8 cellular contexts compared by ENCODE assay signal in the genomic region with DNA sequence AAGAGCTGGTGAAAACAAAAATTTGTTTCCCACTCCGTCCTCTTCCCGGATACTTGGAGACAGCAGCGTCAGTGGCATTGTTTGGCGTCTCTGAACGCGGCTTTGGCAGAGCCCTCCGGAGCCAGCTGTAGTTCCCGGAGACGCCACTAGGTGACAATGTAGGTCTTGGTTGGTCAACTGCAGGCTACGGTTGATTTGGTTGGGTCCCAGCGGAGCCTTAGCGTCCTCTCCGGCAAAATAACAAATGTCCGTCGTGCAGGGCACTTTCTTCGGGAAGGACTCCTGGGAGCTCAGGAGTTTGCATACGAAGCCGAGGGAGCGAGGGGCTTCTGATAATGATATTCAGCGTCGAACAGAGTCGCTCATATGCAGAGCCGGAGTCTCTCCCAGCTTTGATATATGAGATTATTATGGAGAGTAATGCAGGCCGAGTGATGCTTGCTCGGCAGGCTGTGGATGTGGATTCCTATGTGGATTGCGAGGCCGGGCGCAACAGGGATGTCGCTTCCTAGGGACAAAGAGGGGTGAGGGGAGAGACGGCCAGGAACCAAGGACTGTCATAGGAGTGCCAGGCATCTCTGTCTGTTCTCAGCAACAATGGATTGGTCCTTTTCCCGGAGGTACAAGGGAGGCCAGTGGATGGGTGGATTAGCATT.
DNase-seq lines count a peak whose midpoint lies in the region; ATAC-seq and TF ChIP-seq lines count a peak whose summit lies in the region.

No MANE protein-coding gene starts in this region.

- H3K4me1 Mint-ChIP-seq in activated CD4-positive, alpha-beta T cell treated with anti-CD3 and anti-CD28 coated beads, Interleukin-2, amount 10 ng/mL, durations not matched to agents 24 days and 14 days = peaks cover 6% of the 10 kb centered on the region

- TF ChIP-seq CTCF in AG04449 (IDR thresholded peaks at IDR 0.05; ENCODE audit: insufficient read depth, low read length, missing control alignments) = peak; percentile 90
- peak; percentile 97 for TF ChIP-seq CTCF in liver (IDR thresholded peaks at IDR 0.05; ENCODE audit: low read depth, low read length, missing input control)

- peak overlapping the region; percentile 62 for H3K4me3 Mint-ChIP-seq in activated CD4-positive, alpha-beta T cell treated with anti-CD3 and anti-CD28 coated beads, Interleukin-2, amount 10 ng/mL, durations not matched to agents 24 days and 14 days

- peak; percentile 81 for ATAC-seq in GM18861 (IDR thresholded peaks at IDR 0.05; ENCODE audit: unreplicated experiment)
- ATAC-seq in HG03139 (IDR thresholded peaks at IDR 0.05; ENCODE audit: unreplicated experiment) = peak; percentile 75

- no peaks in the 10 kb centered on the region for H3K9me3 ChIP-seq in liver (ENCODE audit: control insufficient read depth in 4 of 4, low read length in 3 of 4)

- H3K27ac Mint-ChIP-seq in activated CD4-positive, alpha-beta T cell treated with anti-CD3 and anti-CD28 coated beads, Interleukin-2, amount 10 ng/mL, durations not matched to agents 24 days and 14 days = no peak overlapping the region

- no peak overlapping the region for H3K9ac ChIP-seq in liver (ENCODE audit: low read depth in 1 of 2, low read length in 2 of 2)

- H3K27ac ChIP-seq in liver (ENCODE audit: low read depth in 1 of 2, low read length in 2 of 2) = no peak overlapping the region

- no peaks in the 10 kb centered on the region for H3K36me3 Mint-ChIP-seq in activated CD4-positive, alpha-beta T cell treated with anti-CD3 and anti-CD28 coated beads, Interleukin-2, amount 10 ng/mL, durations not matched to agents 24 days and 14 days (ENCODE audit: low read depth)

- H3K4me3 ChIP-seq in AG04449 (ENCODE audit: low read depth, low read length) = peak overlapping the region; percentile 59
- peak overlapping the region in 2 of 3 donors; percentile 20 to 34 for H3K4me3 ChIP-seq in liver (ENCODE audit: low read depth in 1 of 3, low read length in 3 of 3)

- DNase-seq in AG04449 (ENCODE audit: low read depth, low spot score) (peak; percentile 17), NCI-H226 (peak; percentile 34), dermis blood vessel endothelial cell (peak; percentile 91)
- peak; percentile 93 for DNase-seq in activated CD4-positive, alpha-beta T cell treated with anti-CD3 and anti-CD28 coated beads, Interleukin-2, amount 10 ng/mL, durations not matched to agents 24 days and 14 days
- peak; percentile 78 for DNase-seq in stimulated activated CD4-positive, alpha-beta T cell treated with anti-CD3 and anti-CD28 coated beads, Interleukin-4, amount 100 ng/mL, for 24 hours

- peaks cover 0 to 3% (median 0%) of the 10 kb centered on the region in 4 donors for H3K4me1 ChIP-seq in liver (ENCODE audit: control insufficient read depth in 4 of 4, insufficient read depth in 4 of 4, low read length in 3 of 4)

- intact Hi-C loops in activated CD4-positive, alpha-beta T cell treated with anti-CD3 and anti-CD28 coated beads, Interleukin-2, amount 10 ng/mL, durations not matched to agents 24 days and 14 days (cut with micrococcal nuclease) = loop anchor here (5.0 kb wide), 2 partner anchors 915 to 955 kb away; no protein-coding TSS in a partner anchor

- TF ChIP-seq RAD21 in liver (IDR thresholded peaks at IDR 0.05) = peak; percentile 85 to 91

- CTCF ChIA-PET in AG04449 (lab: Yijun Ruan, JAX) = interaction anchor here (0.7 to 3.7 kb wide), 25 partner anchors 9 to 939 kb away, joined by 3 to 45 read pairs (median 5); a partner anchor contains a TSS

- WGBS in liver = 10% methylated on average over 31 of the region's 31 CpGs

- POLR2A ChIA-PET in AG04449 (lab: Yijun Ruan, JAX) = no interaction called here

- H3K27me3 ChIP-seq in liver (ENCODE audit: control insufficient read depth in 4 of 4, insufficient read depth in 4 of 4, low read length in 3 of 4) = no peaks in the 10 kb centered on the region

- peaks cover 33% of the 10 kb centered on the region for H3K27me3 Mint-ChIP-seq in activated CD4-positive, alpha-beta T cell treated with anti-CD3 and anti-CD28 coated beads, Interleukin-2, amount 10 ng/mL, durations not matched to agents 24 days and 14 days

- H3K9me3 Mint-ChIP-seq in activated CD4-positive, alpha-beta T cell treated with anti-CD3 and anti-CD28 coated beads, Interleukin-2, amount 10 ng/mL, durations not matched to agents 24 days and 14 days = no peaks in the 10 kb centered on the region

- H3K36me3 ChIP-seq in liver (ENCODE audit: control insufficient read depth in 4 of 4, insufficient read depth in 3 of 4, low read depth in 1 of 4, low read length in 3 of 4) = no peaks in the 10 kb centered on the region

TF ChIP-seq in liver, 16 proteins besides CTCF, POLR2A, EP300 and RAD21:
- TF ChIP-seq NR2F2 (IDR thresholded peaks at IDR 0.05) (no peak), FOXA2 (IDR thresholded peaks at IDR 0.05) (no peak), YY1 (IDR thresholded peaks at IDR 0.05) (peak; percentile 29), RXRA (IDR thresholded peaks at IDR 0.05) (no peak), SP1 (IDR thresholded peaks at IDR 0.05) (no peak)
- TF ChIP-seq, protein P1, sequence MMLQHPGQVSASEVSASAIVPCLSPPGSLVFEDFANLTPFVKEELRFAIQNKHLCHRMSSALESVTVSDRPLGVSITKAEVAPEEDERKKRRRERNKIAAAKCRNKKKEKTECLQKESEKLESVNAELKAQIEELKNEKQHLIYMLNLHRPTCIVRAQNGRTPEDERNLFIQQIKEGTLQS (IDR thresholded peaks at IDR 0.05) = no peak
- TF ChIP-seq, protein P2, sequence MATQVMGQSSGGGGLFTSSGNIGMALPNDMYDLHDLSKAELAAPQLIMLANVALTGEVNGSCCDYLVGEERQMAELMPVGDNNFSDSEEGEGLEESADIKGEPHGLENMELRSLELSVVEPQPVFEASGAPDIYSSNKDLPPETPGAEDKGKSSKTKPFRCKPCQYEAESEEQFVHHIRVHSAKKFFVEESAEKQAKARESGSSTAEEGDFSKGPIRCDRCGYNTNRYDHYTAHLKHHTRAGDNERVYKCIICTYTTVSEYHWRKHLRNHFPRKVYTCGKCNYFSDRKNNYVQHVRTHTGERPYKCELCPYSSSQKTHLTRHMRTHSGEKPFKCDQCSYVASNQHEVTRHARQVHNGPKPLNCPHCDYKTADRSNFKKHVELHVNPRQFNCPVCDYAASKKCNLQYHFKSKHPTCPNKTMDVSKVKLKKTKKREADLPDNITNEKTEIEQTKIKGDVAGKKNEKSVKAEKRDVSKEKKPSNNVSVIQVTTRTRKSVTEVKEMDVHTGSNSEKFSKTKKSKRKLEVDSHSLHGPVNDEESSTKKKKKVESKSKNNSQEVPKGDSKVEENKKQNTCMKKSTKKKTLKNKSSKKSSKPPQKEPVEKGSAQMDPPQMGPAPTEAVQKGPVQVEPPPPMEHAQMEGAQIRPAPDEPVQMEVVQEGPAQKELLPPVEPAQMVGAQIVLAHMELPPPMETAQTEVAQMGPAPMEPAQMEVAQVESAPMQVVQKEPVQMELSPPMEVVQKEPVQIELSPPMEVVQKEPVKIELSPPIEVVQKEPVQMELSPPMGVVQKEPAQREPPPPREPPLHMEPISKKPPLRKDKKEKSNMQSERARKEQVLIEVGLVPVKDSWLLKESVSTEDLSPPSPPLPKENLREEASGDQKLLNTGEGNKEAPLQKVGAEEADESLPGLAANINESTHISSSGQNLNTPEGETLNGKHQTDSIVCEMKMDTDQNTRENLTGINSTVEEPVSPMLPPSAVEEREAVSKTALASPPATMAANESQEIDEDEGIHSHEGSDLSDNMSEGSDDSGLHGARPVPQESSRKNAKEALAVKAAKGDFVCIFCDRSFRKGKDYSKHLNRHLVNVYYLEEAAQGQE (IDR thresholded peaks at IDR 0.05) = no peak
- TF ChIP-seq, protein P3, sequence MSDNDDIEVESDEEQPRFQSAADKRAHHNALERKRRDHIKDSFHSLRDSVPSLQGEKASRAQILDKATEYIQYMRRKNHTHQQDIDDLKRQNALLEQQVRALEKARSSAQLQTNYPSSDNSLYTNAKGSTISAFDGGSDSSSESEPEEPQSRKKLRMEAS (IDR thresholded peaks at IDR 0.05) = no peak
TF ChIP-seq in liver: peak in this region for 1.

Comparison
In these comparisons a context has a peak if more than half of its experiments do, and no peak if none do; other contexts are left out.
1. DNase-seq: peak in every context shown above with its lines; median percentile 93 in activated CD4-positive, alpha-beta T cell treated with anti-CD3 and anti-CD28 coated beads, Interleukin-2, amount 10 ng/mL, durations not matched to agents 24 days and 14 days; 91 in dermis blood vessel endothelial cell; 78 in stimulated activated CD4-positive, alpha-beta T cell treated with anti-CD3 and anti-CD28 coated beads, Interleukin-4, amount 100 ng/mL, for 24 hours; 34 in NCI-H226; 17 in AG04449.